In genomic region chr4:1410491-1411325, GRCh38 we compare ENCODE assay signal across 8 cellular contexts. TPM values are rescaled to one million over a fixed set of nuclear protein-coding genes. Genes with fewer than 3 reads are reported as not detected.
DNase-seq lines count a peak whose midpoint lies in the region; TF ChIP-seq lines count a peak whose summit lies in the region.

No MANE protein-coding gene starts in this region.

- no peaks in the 10 kb centered on the region for H3K4me1 ChIP-seq in adrenal gland (replicated peaks in 1 of 2)
- H3K4me1 ChIP-seq in BE2C = no peaks in the 10 kb centered on the region

- H3K27ac Mint-ChIP-seq in Calu3 (ENCODE audit: unreplicated experiment) = no peak overlapping the region

- CTCF ChIA-PET in Calu3 (lab: Charles Lee) = no interaction called here

- BruUV-seq in Calu3 (replicated peaks; lab: Mats Ljungman, UMichigan) = no TSS peak

- peaks cover 45% of the 10 kb centered on the region for H3K27me3 Mint-ChIP-seq in Calu3 (ENCODE audit: unreplicated experiment)

- H3K27ac ChIP-seq in adrenal gland = no peak overlapping the region

- DNase-seq in Calu3 (peak; percentile 22), NAMALWA (ENCODE audit: low spot score) (peak; percentile 19), adrenal gland (peak; percentile 29 to 71 (median 67)), iPS-NIHi11 (ENCODE audit: low spot score) (peak; percentile 98), BE2C (no peak), DMS114 treated with DMSO at 0.1 percent for 48 hours (lab: John Stamatoyannopoulos, UW; ENCODE audit: unreplicated experiment) (no peak), NCI-H1417 (lab: John Stamatoyannopoulos, UW) (no peak)
- DNase-seq in stimulated activated CD8-positive, alpha-beta memory T cell treated with anti-CD3 and anti-CD28 coated beads, Interleukin-4, amount 100 ng/mL, for 24 hours (ENCODE audit: low read depth) = peak; percentile 49

- H3K4me3 ChIP-seq in adrenal gland (no peak overlapping the region), BE2C (ENCODE audit: low read depth, low read length) (no peak overlapping the region)

- H3K36me3 ChIP-seq in adrenal gland (replicated peaks in 1 of 2) = no peaks in the 10 kb centered on the region
- no peaks in the 10 kb centered on the region for H3K36me3 ChIP-seq in BE2C

- no peaks in the 10 kb centered on the region for H3K36me3 Mint-ChIP-seq in Calu3 (ENCODE audit: insufficient read depth, unreplicated experiment)

- no peaks in the 10 kb centered on the region for H3K4me1 Mint-ChIP-seq in Calu3 (ENCODE audit: low read depth, unreplicated experiment)

- H3K9me3 ChIP-seq in adrenal gland (replicated peaks in 1 of 3) = no peaks in the 10 kb centered on the region
- no peaks in the 10 kb centered on the region for H3K9me3 ChIP-seq in BE2C

- no peak for TF ChIP-seq POLR2A in adrenal gland (IDR thresholded peaks at IDR 0.05)

- H3K9me3 Mint-ChIP-seq in Calu3 (ENCODE audit: low read depth, unreplicated experiment) = no peaks in the 10 kb centered on the region

- H3K27me3 ChIP-seq in adrenal gland (peaks cover 86% of the 10 kb centered on the region), BE2C (peaks cover 84% of the 10 kb centered on the region)

- 15 to 45% (median 32%) methylated on average over 19 to 48 of the region's 48 CpGs for WGBS in adrenal gland, 4 donors

- TF ChIP-seq CTCF in Calu3 (IDR thresholded peaks at IDR 0.05; ENCODE audit: unreplicated experiment) (no peak), adrenal gland (IDR thresholded peaks at IDR 0.05) (no peak), BE2C (IDR thresholded peaks at IDR 0.05; ENCODE audit: low read depth, low read length) (no peak)

- no peak overlapping the region for H3K4me3 Mint-ChIP-seq in Calu3 (ENCODE audit: low read depth, unreplicated experiment)

- intact Hi-C loops in Calu3 (cut with micrococcal nuclease; ENCODE audit: unreplicated experiment) = no loop called here
- intact Hi-C loops in adrenal gland (cut with DNase I) = no loop called here

RNA-seq across cellular contexts. Expression of gene NKX1-1, which starts 4.5 kb away (rescaled TPM):
- not detected in 2 replicates for total RNA-seq in Calu3 (2022)
- not detected for total RNA-seq in adrenal gland
- not detected for polyA plus RNA-seq in adrenal gland
- not detected for polyA plus RNA-seq in BE2C (2012; ENCODE audit: insufficient read depth, insufficient read length, low read depth)

Comparison
In these comparisons a context has a peak if more than half of its experiments do, and no peak if none do; other contexts are left out.
1. DNase-seq: peak in Calu3 (single experiment), NAMALWA (single experiment), adrenal gland (7 of 7), iPS-NIHi11 (single experiment) and stimulated activated CD8-positive, alpha-beta memory T cell treated with anti-CD3 and anti-CD28 coated beads, Interleukin-4, amount 100 ng/mL, for 24 hours (single experiment); none in BE2C (single experiment), DMS114 treated with DMSO at 0.1 percent for 48 hours (single experiment) and NCI-H1417 (0 of 3).